In the genomic region with DNA sequence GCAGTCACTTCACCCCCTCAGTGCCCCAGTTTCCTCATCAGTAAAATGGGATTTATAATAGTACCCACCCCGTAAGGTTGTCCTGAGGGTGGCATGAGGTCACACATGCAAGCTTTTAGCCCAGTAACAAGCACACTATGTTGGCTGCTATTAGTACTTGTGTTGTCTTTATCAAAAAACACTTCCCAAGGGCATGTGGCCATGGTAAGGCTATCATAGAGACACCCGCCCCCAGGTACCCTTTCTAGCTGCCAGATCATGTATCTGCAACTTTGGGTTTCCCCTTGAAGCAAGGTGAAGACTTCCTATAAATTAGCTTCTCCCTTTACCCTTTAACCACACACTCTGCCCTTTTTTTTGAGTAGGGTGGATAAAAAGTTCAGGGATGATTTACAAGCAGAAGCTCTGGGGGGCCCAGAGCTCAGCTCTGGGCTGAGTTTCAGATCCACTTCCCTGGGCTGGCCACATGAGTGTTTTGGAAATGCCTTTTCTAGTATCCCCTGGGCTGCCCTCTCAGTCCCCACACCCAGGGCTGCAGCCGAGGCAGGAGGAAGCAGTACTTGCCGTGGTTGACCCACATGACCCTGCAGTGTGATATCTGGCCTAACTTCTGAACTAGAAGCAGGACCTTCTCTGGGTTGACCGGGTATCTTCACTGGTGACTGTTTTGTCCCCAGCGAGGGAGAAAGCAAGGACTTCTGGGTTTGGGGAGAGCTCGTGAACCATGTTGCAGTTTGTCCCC, we compare ENCODE assay signal across 10 cellular contexts. TPM values are rescaled to one million over a fixed set of nuclear protein-coding genes. Genes with fewer than 3 reads are reported as not detected.
DNase-seq lines count a peak whose midpoint lies in the region; ATAC-seq and TF ChIP-seq lines count a peak whose summit lies in the region.
"Had no signal": no experiment of that assay in that cellular context is flagged by ENCODE, and none has a peak within 500 bp of the region (broad histone marks: within the 10 kb centered on the region; RNA-seq: fewer than 3 reads in every experiment).

No MANE protein-coding gene starts in this region.

- intact Hi-C loops in activated CD4-positive, alpha-beta memory T cell treated with anti-CD3 and anti-CD28 coated beads for 36 hours (cut with micrococcal nuclease): loop anchor here (1.0 kb wide), 1 partner anchor 38 kb away; no protein-coding TSS in a partner anchor

- TF ChIP-seq RAD21 in SK-N-SH (IDR thresholded peaks at IDR 0.05; ENCODE audit: low read length): no peak

- H3K4me1 ChIP-seq in SK-N-SH (ENCODE audit: control insufficient read depth in 1 of 2, insufficient read depth in 2 of 2, low read depth in 1 of 2, low read length in 1 of 2) (peaks cover 6 to 21% of the 10 kb centered on the region in 2 experiments; a peak in 2 of 4 replicates), right atrium auricular region (peaks cover 0 to 43% of the 10 kb centered on the region in 2 donors)

- no peaks in the 10 kb centered on the region for H3K9me3 ChIP-seq in SK-N-SH
- H3K9me3 ChIP-seq in right atrium auricular region: no peaks in the 10 kb centered on the region
- H3K9me3 ChIP-seq: uterus had no signal

- WGBS in SK-N-SH (ENCODE audit: low lambda C conversion rate): 91% methylated on average over 7 of the region's 7 CpGs

- H3K9me2 ChIP-seq in SK-N-SH: no peaks in the 10 kb centered on the region

- peak overlapping the region; percentile 94 for H3K4me3 Mint-ChIP-seq in activated CD4-positive, alpha-beta memory T cell treated with anti-CD3 and anti-CD28 coated beads for 36 hours
- H3K4me3 Mint-ChIP-seq in stimulated activated naive CD8-positive, alpha-beta T cell treated with anti-CD3 and anti-CD28 coated beads, Interleukin-15, amount 100 ng/mL, for 72 hours: peak overlapping the region; percentile 91 to 95

- 0 out of 2 replicates have a peak overlapping the region, but pooled peaks have one; percentile 2 for H3K4me2 ChIP-seq in SK-N-SH

- TF ChIP-seq EP300 in SK-N-SH (IDR thresholded peaks at IDR 0.05; ENCODE audit: borderline replicate concordance in 1 of 2, low read depth in 1 of 2, low read length in 1 of 2): no peak

- peaks cover 42% of the 10 kb centered on the region for H3K79me2 ChIP-seq in SK-N-SH (ENCODE audit: insufficient read depth)

- no peaks in the 10 kb centered on the region for H4K20me1 ChIP-seq in SK-N-SH (ENCODE audit: insufficient read depth)

- H3K27ac ChIP-seq in SK-N-SH (ENCODE audit: low read depth in 2 of 2, low read length in 1 of 2) (no peak overlapping the region), right atrium auricular region (peak overlapping the region; percentile 85)

- H3K9me3 Mint-ChIP-seq in activated CD4-positive, alpha-beta memory T cell treated with anti-CD3 and anti-CD28 coated beads for 36 hours: no peaks in the 10 kb centered on the region
- no peaks in the 10 kb centered on the region for H3K9me3 Mint-ChIP-seq in stimulated activated naive CD8-positive, alpha-beta T cell treated with anti-CD3 and anti-CD28 coated beads, Interleukin-15, amount 100 ng/mL, for 72 hours

- no peak overlapping the region for H3K9ac ChIP-seq in SK-N-SH

- ATAC-seq in SK-N-SH treated with all-trans-retinoic acid at 6 μM for 48 hours (no peak), HG02571 (IDR thresholded peaks at IDR 0.05; ENCODE audit: unreplicated experiment) (no peak)
- ATAC-seq in stimulated activated naive CD8-positive, alpha-beta T cell treated with anti-CD3 and anti-CD28 coated beads, Interleukin-15, amount 100 ng/mL, for 72 hours: peak; percentile 29

- DNase-seq in SK-N-SH (no peak), right atrium auricular region (ENCODE audit: low spot score) (no peak), GM03348 (ENCODE audit: low spot score) (no peak), Kasumi-1 (lab: John Stamatoyannopoulos, UW) (no peak)
- DNase-seq in activated CD4-positive, alpha-beta memory T cell treated with anti-CD3 and anti-CD28 coated beads for 36 hours: peak; percentile 55
- DNase-seq in stimulated activated naive CD8-positive, alpha-beta T cell treated with anti-CD3 and anti-CD28 coated beads, Interleukin-15, amount 100 ng/mL, for 72 hours: peak in 1 of 2 donors; percentile 29
- DNase-seq: uterus had no signal

- H3K27me3 ChIP-seq in SK-N-SH (ENCODE audit: insufficient read depth) (no peaks in the 10 kb centered on the region), right atrium auricular region (no peaks in the 10 kb centered on the region)
- H3K27me3 ChIP-seq: uterus had no signal

- TF ChIP-seq CTCF in SK-N-SH (IDR thresholded peaks at IDR 0.05): no peak
- TF ChIP-seq CTCF in right atrium auricular region (IDR thresholded peaks at IDR 0.05): no peak

- peak overlapping the region; percentile 94 for H3K27ac Mint-ChIP-seq in activated CD4-positive, alpha-beta memory T cell treated with anti-CD3 and anti-CD28 coated beads for 36 hours
- H3K27ac Mint-ChIP-seq in stimulated activated naive CD8-positive, alpha-beta T cell treated with anti-CD3 and anti-CD28 coated beads, Interleukin-15, amount 100 ng/mL, for 72 hours: peak overlapping the region; percentile 74 to 83

- POLR2A ChIA-PET in SK-N-SH (lab: Yijun Ruan, JAX): interaction anchor here (0.8 kb wide), 1 partner anchor 36 kb away, joined by 4 read pairs; no protein-coding TSS in a partner anchor
- POLR2A ChIA-PET in activated CD4-positive, alpha-beta memory T cell treated with anti-CD3 and anti-CD28 coated beads for 36 hours (lab: Charles Lee): interaction anchor here (1.1 to 1.5 kb wide), 4 partner anchors 10 to 128 kb away, joined by 3 to 9 read pairs (median 4); no protein-coding TSS in a partner anchor

- peaks cover 38% of the 10 kb centered on the region for H3K36me3 Mint-ChIP-seq in activated CD4-positive, alpha-beta memory T cell treated with anti-CD3 and anti-CD28 coated beads for 36 hours

- CTCF ChIA-PET in SK-N-SH (lab: Yijun Ruan, JAX): interaction anchor here (0.8 to 2.2 kb wide), 3 partner anchors 18 to 226 kb away, joined by 3 to 7 read pairs (median 5); no protein-coding TSS in a partner anchor
- CTCF ChIA-PET in activated CD4-positive, alpha-beta memory T cell treated with anti-CD3 and anti-CD28 coated beads for 36 hours (lab: Charles Lee): interaction anchor here (0.6 to 8.9 kb wide), 4 partner anchors 9 to 19 kb away, joined by 3 to 71 read pairs (median 4); no protein-coding TSS in a partner anchor

- H3K4me1 Mint-ChIP-seq in activated CD4-positive, alpha-beta memory T cell treated with anti-CD3 and anti-CD28 coated beads for 36 hours (ENCODE audit: low read depth): peaks cover 57% of the 10 kb centered on the region
- H3K4me1 Mint-ChIP-seq in stimulated activated naive CD8-positive, alpha-beta T cell treated with anti-CD3 and anti-CD28 coated beads, Interleukin-15, amount 100 ng/mL, for 72 hours: peaks cover 75% of the 10 kb centered on the region

- H3K27me3 Mint-ChIP-seq in activated CD4-positive, alpha-beta memory T cell treated with anti-CD3 and anti-CD28 coated beads for 36 hours: no peaks in the 10 kb centered on the region
- no peaks in the 10 kb centered on the region for H3K27me3 Mint-ChIP-seq in stimulated activated naive CD8-positive, alpha-beta T cell treated with anti-CD3 and anti-CD28 coated beads, Interleukin-15, amount 100 ng/mL, for 72 hours

- H3F3A ChIP-seq in SK-N-SH (replicated peaks; ENCODE audit: insufficient read depth): peaks cover 3% of the 10 kb centered on the region

- peaks cover 9 to 12% of the 10 kb centered on the region in 2 experiments for H3K36me3 ChIP-seq in SK-N-SH (replicated peaks in 1 of 2; ENCODE audit: control insufficient read depth in 1 of 2, insufficient read depth in 2 of 2, low read length in 1 of 2)
- peaks cover 20% of the 10 kb centered on the region for H3K36me3 ChIP-seq in right atrium auricular region
- H3K36me3 ChIP-seq: uterus had no signal

- H2AFZ ChIP-seq in SK-N-SH (ENCODE audit: low read depth): no peak overlapping the region

- H3K4me3 ChIP-seq in SK-N-SH (ENCODE audit: low read depth in 2 of 2, low read length in 1 of 2) (no peak overlapping the region), right atrium auricular region (no peak overlapping the region)

TF ChIP-seq in SK-N-SH, 30 proteins besides CTCF, POLR2A, EP300 and RAD21:
- TF ChIP-seq NFIC (IDR thresholded peaks at IDR 0.05; ENCODE audit: borderline replicate concordance) (no peak), MXI1 (IDR thresholded peaks at IDR 0.05; ENCODE audit: low read depth, low read length) (no peak), RFX5 (IDR thresholded peaks at IDR 0.05; ENCODE audit: low read length) (no peak), TAF1 (IDR thresholded peaks at IDR 0.05; ENCODE audit: borderline replicate concordance, low read depth, low read length) (no peak)

TF ChIP-seq in SK-N-SH treated with all-trans-retinoic acid at 6 μM for 48 hours, 23 proteins besides CTCF, POLR2A, EP300 and RAD21 (continues in another document):
- TF ChIP-seq SNAI2 (CRISPR knock-in tag; IDR thresholded peaks at IDR 0.05): no peak

RNA-seq across cellular contexts. Expression of gene ZDHHC18, which starts 2.0 kb away (rescaled TPM):
- 33.0 and 35.3 TPM in 2 replicates for polyA plus RNA-seq in SK-N-SH (2012; rRNA removed)
- 16.3 and 25.5 TPM in 2 replicates for polyA plus RNA-seq in SK-N-SH (2012; cell fraction: cytosol; rRNA removed)
- 54.3 and 58.6 TPM in 2 replicates for polyA plus RNA-seq in SK-N-SH (2012; cell fraction: nucleus; rRNA removed)
- 10 to 100 TPM; 60.2 to 63.5 TPM for total RNA-seq in activated CD4-positive, alpha-beta memory T cell treated with anti-CD3 and anti-CD28 coated beads for 36 hours
- total RNA-seq in right atrium auricular region: 10 to 100 TPM; 19.8 to 22.5 TPM

RNA-seq across cellular contexts. Expression of gene SFN, which starts 34.4 kb away (rescaled TPM):
- polyA plus RNA-seq in SK-N-SH (2012; rRNA removed): 0.18 and 0.23 TPM in 2 replicates
- 0.03 and 0.06 TPM in 2 replicates for polyA plus RNA-seq in SK-N-SH (2012; cell fraction: cytosol; rRNA removed)
- 1.1 and 1.3 TPM in 2 replicates for polyA plus RNA-seq in SK-N-SH (2012; cell fraction: nucleus; rRNA removed)
- total RNA-seq in activated CD4-positive, alpha-beta memory T cell treated with anti-CD3 and anti-CD28 coated beads for 36 hours: 1 to 10 TPM in 1 of 2 experiments, under 1 TPM in 1; 0.95 to 1.5 TPM
- under 1 TPM in 1 of 2 donors, not detected in 1; 0.51 TPM for total RNA-seq in right atrium auricular region
- total RNA-seq: lung microvascular endothelial cell had no signal

RNA-seq across cellular contexts. Expression of gene PIGV, which starts 40.8 kb away (rescaled TPM):
- 16.5 and 26.4 TPM in 2 replicates for polyA plus RNA-seq in SK-N-SH (2012; rRNA removed)
- 14.6 and 18.7 TPM in 2 replicates for polyA plus RNA-seq in SK-N-SH (2012; cell fraction: cytosol; rRNA removed)
- 15.9 and 31.9 TPM in 2 replicates for polyA plus RNA-seq in SK-N-SH (2012; cell fraction: nucleus; rRNA removed)
- 10 to 100 TPM; 15.1 to 15.3 TPM for total RNA-seq in activated CD4-positive, alpha-beta memory T cell treated with anti-CD3 and anti-CD28 coated beads for 36 hours
- total RNA-seq in right atrium auricular region: 10 to 100 TPM in 1 of 2 donors, 1 to 10 TPM in 1; 6.4 to 13.8 TPM

Comparison
In these comparisons a context has a peak if more than half of its experiments do, and no peak if none do; other contexts are left out.
1. H3K27ac ChIP-seq: peak in right atrium auricular region (2 of 2); none in SK-N-SH (0 of 2).